Comparison of ENCODE assay signal across 9 cellular contexts in genomic region chr9:96317335-96317980, GRCh38. TPM values are rescaled to one million over a fixed set of nuclear protein-coding genes. Genes with fewer than 3 reads are reported as not detected.
DNase-seq lines count a peak whose midpoint lies in the region; ATAC-seq, FAIRE-seq and TF ChIP-seq lines count a peak whose summit lies in the region.
"Had no signal": no experiment of that assay in that cellular context is flagged by ENCODE, and none has a peak within 500 bp of the region (broad histone marks: within the 10 kb centered on the region; RNA-seq: fewer than 3 reads in every experiment).

No MANE protein-coding gene starts in this region.

- TF ChIP-seq POLR2A in H54 (IDR thresholded peaks at IDR 0.05; ENCODE audit: low read depth, low read length), result no peak

- TF ChIP-seq CTCF in Panc1 (IDR thresholded peaks at IDR 0.05), result peak; percentile 87
- peak; percentile 87 for TF ChIP-seq CTCF in glutamatergic neuron (IDR thresholded peaks at IDR 0.05; ENCODE audit: partially characterized antibody, unreplicated experiment)
- TF ChIP-seq CTCF in progenitor cell of endocrine pancreas (IDR thresholded peaks at IDR 0.05; ENCODE audit: unreplicated experiment), result peak; percentile 97

- in situ Hi-C loops in Panc1 (cut with HindIII; ENCODE audit: low pct_unique_long_range_greater_than_20kb, low sequenced_read_pairs), result no loop called here

- no peaks in the 10 kb centered on the region for H3K36me3 ChIP-seq in Panc1 (ENCODE audit: control insufficient read depth, insufficient read depth, low read length)

- no peaks in the 10 kb centered on the region for H3K27me3 ChIP-seq in Panc1 (ENCODE audit: control insufficient read depth, insufficient read depth, low read length)

- intact Hi-C loops in Panc1 (cut with micrococcal nuclease; ENCODE audit: unreplicated experiment), result loop anchor here (5.0 kb wide), 1 partner anchor 85 kb away; no protein-coding TSS in a partner anchor

- no peak overlapping the region for H3K27ac Mint-ChIP-seq in glutamatergic neuron (ENCODE audit: unreplicated experiment)
- no peak overlapping the region for H3K27ac Mint-ChIP-seq in progenitor cell of endocrine pancreas
- no peak overlapping the region for H3K27ac Mint-ChIP-seq in stimulated activated memory B cell treated with anti-CD40 and anti-IgM and Interleukin-4, amounts not matched to agents 10 μg/mL and 1 μg/mL and 100 μg/mL, for 72 hours
- H3K27ac Mint-ChIP-seq: T-helper 1 cell treated with Interleukin-12 subunit alpha and Interleukin-12 subunit beta and Interleukin-4 antibody, amounts not matched to agents 30 μg/mL and 1 μg/mL, for 36 hours had no signal

- CTCF ChIA-PET in Panc1 (lab: Charles Lee), result interaction anchor here (0.6 to 1.4 kb wide), 6 partner anchors 9 to 140 kb away, joined by 3 to 7 read pairs (median 4); no protein-coding TSS in a partner anchor

- H3K36me3 Mint-ChIP-seq in glutamatergic neuron (ENCODE audit: unreplicated experiment) (peaks cover 11% of the 10 kb centered on the region), progenitor cell of endocrine pancreas (ENCODE audit: insufficient read depth) (peaks cover 15% of the 10 kb centered on the region)
- peaks cover 11% of the 10 kb centered on the region for H3K36me3 Mint-ChIP-seq in stimulated activated memory B cell treated with anti-CD40 and anti-IgM and Interleukin-4, amounts not matched to agents 10 μg/mL and 1 μg/mL and 100 μg/mL, for 72 hours

- H3K9me3 Mint-ChIP-seq in glutamatergic neuron (ENCODE audit: unreplicated experiment) (peaks cover 2% of the 10 kb centered on the region), progenitor cell of endocrine pancreas (ENCODE audit: low read depth) (peaks cover 11% of the 10 kb centered on the region)
- H3K9me3 Mint-ChIP-seq in stimulated activated memory B cell treated with anti-CD40 and anti-IgM and Interleukin-4, amounts not matched to agents 10 μg/mL and 1 μg/mL and 100 μg/mL, for 72 hours, result peaks cover 12% of the 10 kb centered on the region

- H3K27me3 Mint-ChIP-seq in glutamatergic neuron (ENCODE audit: unreplicated experiment) (no peaks in the 10 kb centered on the region), progenitor cell of endocrine pancreas (no peaks in the 10 kb centered on the region)
- peaks cover 4% of the 10 kb centered on the region for H3K27me3 Mint-ChIP-seq in stimulated activated memory B cell treated with anti-CD40 and anti-IgM and Interleukin-4, amounts not matched to agents 10 μg/mL and 1 μg/mL and 100 μg/mL, for 72 hours

- ATAC-seq in Panc1, result peak; percentile 75
- no peak for ATAC-seq in stimulated activated memory B cell treated with anti-CD40 and anti-IgM and Interleukin-4, amounts not matched to agents 10 μg/mL and 1 μg/mL and 100 μg/mL, for 72 hours
- no peak for ATAC-seq in GM18861 (IDR thresholded peaks at IDR 0.05; ENCODE audit: unreplicated experiment)

- no peaks in the 10 kb centered on the region for H3K4me1 ChIP-seq in Panc1 (ENCODE audit: control insufficient read depth, insufficient read depth, low read length)

- no peaks in the 10 kb centered on the region for H3K9me3 ChIP-seq in Panc1 (ENCODE audit: control insufficient read depth, insufficient read depth, low read depth, low read length)

- BruUV-seq in Panc1 (replicated peaks; lab: Mats Ljungman, UMichigan), result no TSS peak

- no peak overlapping the region for H3K27ac ChIP-seq in Panc1 (ENCODE audit: low read length)

- H3K4me1 Mint-ChIP-seq in glutamatergic neuron (ENCODE audit: low read depth, unreplicated experiment) (peaks cover 1% of the 10 kb centered on the region), progenitor cell of endocrine pancreas (ENCODE audit: low read depth) (peaks cover 8% of the 10 kb centered on the region)
- peaks cover 6% of the 10 kb centered on the region for H3K4me1 Mint-ChIP-seq in stimulated activated memory B cell treated with anti-CD40 and anti-IgM and Interleukin-4, amounts not matched to agents 10 μg/mL and 1 μg/mL and 100 μg/mL, for 72 hours

- FAIRE-seq in H54 (lab: Jason Lieb, UNC), result peak; percentile 43

- H3K4me3 Mint-ChIP-seq in glutamatergic neuron (ENCODE audit: unreplicated experiment) (no peak overlapping the region), progenitor cell of endocrine pancreas (ENCODE audit: low read depth) (no peak overlapping the region)
- no peak overlapping the region for H3K4me3 Mint-ChIP-seq in stimulated activated memory B cell treated with anti-CD40 and anti-IgM and Interleukin-4, amounts not matched to agents 10 μg/mL and 1 μg/mL and 100 μg/mL, for 72 hours
- H3K4me3 Mint-ChIP-seq: T-helper 1 cell treated with Interleukin-12 subunit alpha and Interleukin-12 subunit beta and Interleukin-4 antibody, amounts not matched to agents 30 μg/mL and 1 μg/mL, for 36 hours had no signal

- POLR2A ChIA-PET in Panc1 (lab: Charles Lee), result interaction anchor here (0.7 kb wide), 1 partner anchor 21 kb away, joined by 3 read pairs; no protein-coding TSS in a partner anchor

- DNase-seq in CD1c-positive myeloid dendritic cell (ENCODE audit: extremely low spot score) (peak; percentile 39), H54 (ENCODE audit: insufficient read length, low spot score) (peak; percentile 87), Panc1 (ENCODE audit: low read depth, low spot score) (no peak), glutamatergic neuron (peak; percentile 65), progenitor cell of endocrine pancreas (ENCODE audit: low spot score, unreplicated experiment) (peak; percentile 28)
- DNase-seq in activated naive CD4-positive, alpha-beta T cell treated with anti-CD3 and anti-CD28 coated beads, Interleukin-2, amount 50 U/mL, for 16 hours, result peak; percentile 14

- H3K4me3 ChIP-seq in Panc1 (ENCODE audit: low read depth in 2 of 2, low read length in 2 of 2), result no peak overlapping the region

RNA-seq across cellular contexts. Expression of gene HSD17B3, which starts 15.5 kb away (rescaled TPM):
- total RNA-seq in Panc1 (2021; ENCODE audit: unreplicated experiment), result 0.39 TPM
- polyA plus RNA-seq in Panc1 (2012; ENCODE audit: insufficient read length), result not detected
- 2.2 TPM for total RNA-seq in glutamatergic neuron (ENCODE audit: unreplicated experiment)
- total RNA-seq in progenitor cell of endocrine pancreas, result 0.33 TPM in 1 of 2 replicates, not detected in the other
